In genomic region chr17:18387583-18387982, GRCh38 we compare ENCODE assay signal across 15 cellular contexts. TPM values are rescaled to one million over a fixed set of nuclear protein-coding genes. Genes with fewer than 3 reads are reported as not detected.
"Had no signal": no experiment of that assay in that cellular context is flagged by ENCODE, and none has a peak within 500 bp of the region (broad histone marks: within the 10 kb centered on the region; RNA-seq: fewer than 3 reads in every experiment).

No MANE protein-coding gene starts in this region.

RNA-seq across cellular contexts. Expression of gene EVPLL, which starts 10.0 kb away (rescaled TPM):
- total RNA-seq: activated naive CD4-positive, alpha-beta T cell treated with anti-CD3 and anti-CD28 coated beads for 36 hours; activated naive CD8-positive, alpha-beta T cell treated with anti-CD3 and anti-CD28 coated beads, Interleukin-2, amount 10 ng/mL, durations not matched to agents 7 days and 5 days; activated T-cell treated with anti-CD3 and anti-CD28 coated beads, Interleukin-2, amount 50 U/mL, for 72 hours; activated T-helper 1 cell treated with anti-CD3 and anti-CD28 coated beads, Interleukin-12 subunit alpha, Interleukin-12 subunit beta, Interleukin-2, Interleukin-4 antibody, amounts not matched to agents 30 ng/mL and 10 ng/mL and 1 ng/mL, durations not matched to agents 14 hours and 24 hours and 36 hours; activated T-helper 17 cell treated with anti-CD3 and anti-CD28 coated beads, Interleukin-2, amount 50 U/mL, for 72 hours; activated T-helper 2 cell treated with anti-CD3 and anti-CD28 coated beads, Interferon-gamma antibody, Interleukin-2, Interleukin-4, amounts not matched to agents 10 μg/mL and 5 μg/mL and 100 μg/mL, durations not matched to agents 14 hours and 24 hours and 36 hours; adrenal gland; aorta; ascending aorta; astrocyte; body of pancreas; cardiac muscle cell; cardiac septum; cerebellum; chondrocyte had no signal
